In the genomic region with DNA sequence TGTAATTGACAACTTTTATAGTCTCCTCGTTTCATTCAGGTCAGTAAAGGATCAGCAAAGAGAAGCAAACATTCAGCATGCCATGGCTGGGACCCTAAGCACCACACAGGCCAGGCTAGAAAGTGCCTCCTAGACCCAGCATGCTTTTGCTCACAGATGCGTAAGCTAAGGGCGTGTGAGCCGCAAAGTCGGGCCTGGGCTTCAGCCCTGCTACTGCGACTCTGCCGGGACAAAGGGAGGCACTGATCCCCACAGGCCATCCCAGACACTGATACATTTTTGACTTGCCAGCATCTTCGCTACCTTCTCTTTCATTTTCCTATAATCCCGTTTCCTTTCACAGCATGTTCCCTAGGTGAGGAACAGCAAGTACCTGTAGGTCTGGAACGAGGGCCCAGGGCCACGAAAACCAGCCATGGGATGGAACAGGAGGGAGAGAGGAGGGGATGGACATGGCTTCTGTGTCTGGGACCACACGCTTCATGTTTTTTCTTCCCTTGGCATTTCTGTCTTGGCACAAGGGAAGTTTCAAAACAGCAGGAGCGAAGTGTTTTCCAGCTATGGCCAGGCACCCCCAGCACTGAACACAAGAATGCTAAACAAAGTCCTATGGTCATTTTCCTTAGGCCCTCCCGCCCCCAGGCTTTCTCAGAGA, we compare ENCODE assay signal across 22 cellular contexts. TPM values are rescaled to one million over a fixed set of nuclear protein-coding genes. Genes with fewer than 3 reads are reported as not detected.
DNase-seq lines count a peak whose midpoint lies in the region; ATAC-seq and TF ChIP-seq lines count a peak whose summit lies in the region.
"Had no signal": no experiment of that assay in that cellular context is flagged by ENCODE, and none has a peak within 500 bp of the region (broad histone marks: within the 10 kb centered on the region; RNA-seq: fewer than 3 reads in every experiment).

No MANE protein-coding gene starts in this region.

- peak overlapping the region; percentile 84 for H3K9ac ChIP-seq in OCI-LY3 (ENCODE audit: low read length)

- H3K36me3 Mint-ChIP-seq in activated T-cell treated with anti-CD3 and anti-CD28 coated beads, Interleukin-2, amount 50 U/mL, for 72 hours (ENCODE audit: insufficient read depth in 2 of 2): no peaks in the 10 kb centered on the region
- H3K36me3 Mint-ChIP-seq in activated naive CD8-positive, alpha-beta T cell treated with anti-CD3 and anti-CD28 coated beads for 36 hours: no peaks in the 10 kb centered on the region
- H3K36me3 Mint-ChIP-seq in stimulated activated memory B cell treated with anti-CD40 and anti-IgM and Interleukin-4, amounts not matched to agents 10 μg/mL and 1 μg/mL and 100 μg/mL, for 72 hours: no peaks in the 10 kb centered on the region

- H3K36me3 ChIP-seq in OCI-LY3 (replicated peaks; ENCODE audit: low read depth, low read length): no peaks in the 10 kb centered on the region
- H3K36me3 ChIP-seq: ascending aorta had no signal

- H3K9me3 Mint-ChIP-seq in activated T-cell treated with anti-CD3 and anti-CD28 coated beads, Interleukin-2, amount 50 U/mL, for 72 hours: no peaks in the 10 kb centered on the region
- H3K9me3 Mint-ChIP-seq in activated naive CD8-positive, alpha-beta T cell treated with anti-CD3 and anti-CD28 coated beads for 36 hours: peaks cover 5% of the 10 kb centered on the region
- no peaks in the 10 kb centered on the region for H3K9me3 Mint-ChIP-seq in stimulated activated memory B cell treated with anti-CD40 and anti-IgM and Interleukin-4, amounts not matched to agents 10 μg/mL and 1 μg/mL and 100 μg/mL, for 72 hours
- H3K9me3 Mint-ChIP-seq: effector memory CD8-positive, alpha-beta T cell had no signal

- H3K27me3 ChIP-seq in OCI-LY3 (ENCODE audit: low read depth, low read length): no peaks in the 10 kb centered on the region
- H3K27me3 ChIP-seq: ascending aorta, testis had no signal

- H3K4me3 Mint-ChIP-seq in activated T-cell treated with anti-CD3 and anti-CD28 coated beads, Interleukin-2, amount 50 U/mL, for 72 hours: peak overlapping the region; percentile 56 to 78
- peak overlapping the region; percentile 60 for H3K4me3 Mint-ChIP-seq in activated naive CD8-positive, alpha-beta T cell treated with anti-CD3 and anti-CD28 coated beads for 36 hours
- peak overlapping the region; percentile 68 for H3K4me3 Mint-ChIP-seq in stimulated activated memory B cell treated with anti-CD40 and anti-IgM and Interleukin-4, amounts not matched to agents 10 μg/mL and 1 μg/mL and 100 μg/mL, for 72 hours

- peaks cover 36% of the 10 kb centered on the region for H3K4me1 ChIP-seq in OCI-LY3 (ENCODE audit: low read length)
- H3K4me1 ChIP-seq: ascending aorta, testis had no signal

- TF ChIP-seq CTCF in OCI-LY3 (IDR thresholded peaks at IDR 0.05; ENCODE audit: low read depth, low read length): no peak

- H4K20me1 ChIP-seq in OCI-LY3 (ENCODE audit: insufficient read depth, low read length): no peaks in the 10 kb centered on the region

- no peaks in the 10 kb centered on the region for H3K27me3 Mint-ChIP-seq in activated T-cell treated with anti-CD3 and anti-CD28 coated beads, Interleukin-2, amount 50 U/mL, for 72 hours (ENCODE audit: low read depth)
- no peaks in the 10 kb centered on the region for H3K27me3 Mint-ChIP-seq in activated naive CD8-positive, alpha-beta T cell treated with anti-CD3 and anti-CD28 coated beads for 36 hours
- H3K27me3 Mint-ChIP-seq in stimulated activated memory B cell treated with anti-CD40 and anti-IgM and Interleukin-4, amounts not matched to agents 10 μg/mL and 1 μg/mL and 100 μg/mL, for 72 hours: no peaks in the 10 kb centered on the region
- H3K27me3 Mint-ChIP-seq: effector memory CD8-positive, alpha-beta T cell had no signal

- peak overlapping the region; percentile 83 for H3K27ac Mint-ChIP-seq in activated T-cell treated with anti-CD3 and anti-CD28 coated beads, Interleukin-2, amount 50 U/mL, for 72 hours
- peak overlapping the region; percentile 87 for H3K27ac Mint-ChIP-seq in activated naive CD8-positive, alpha-beta T cell treated with anti-CD3 and anti-CD28 coated beads for 36 hours
- H3K27ac Mint-ChIP-seq in stimulated activated memory B cell treated with anti-CD40 and anti-IgM and Interleukin-4, amounts not matched to agents 10 μg/mL and 1 μg/mL and 100 μg/mL, for 72 hours: peak overlapping the region; percentile 80

- H3K79me2 ChIP-seq in OCI-LY3 (ENCODE audit: low read length): no peaks in the 10 kb centered on the region

- no peak overlapping the region for H2AFZ ChIP-seq in OCI-LY3 (ENCODE audit: low read depth, low read length)

- peak overlapping the region; percentile 76 for H3K4me3 ChIP-seq in OCI-LY3 (ENCODE audit: low read length)
- H3K4me3 ChIP-seq: ascending aorta, smooth muscle cell, testis had no signal

- no peak for ATAC-seq in activated T-cell treated with anti-CD3 and anti-CD28 coated beads, Interleukin-2, amount 50 U/mL, for 72 hours (replicated peaks in 1 of 2)
- no peak for ATAC-seq in stimulated activated memory B cell treated with anti-CD40 and anti-IgM and Interleukin-4, amounts not matched to agents 10 μg/mL and 1 μg/mL and 100 μg/mL, for 72 hours
- no peak for ATAC-seq in HG03520 (IDR thresholded peaks at IDR 0.05; ENCODE audit: unreplicated experiment)
- ATAC-seq in HG03135 (IDR thresholded peaks at IDR 0.05; ENCODE audit: unreplicated experiment): no peak
- ATAC-seq: left cardiac atrium, SK-N-SH treated with all-trans-retinoic acid at 6 μM for 48 hours had no signal

- peaks cover 72% of the 10 kb centered on the region for H3K4me1 Mint-ChIP-seq in activated T-cell treated with anti-CD3 and anti-CD28 coated beads, Interleukin-2, amount 50 U/mL, for 72 hours (ENCODE audit: low read depth)
- peaks cover 50% of the 10 kb centered on the region for H3K4me1 Mint-ChIP-seq in activated naive CD8-positive, alpha-beta T cell treated with anti-CD3 and anti-CD28 coated beads for 36 hours
- peaks cover 35% of the 10 kb centered on the region for H3K4me1 Mint-ChIP-seq in stimulated activated memory B cell treated with anti-CD40 and anti-IgM and Interleukin-4, amounts not matched to agents 10 μg/mL and 1 μg/mL and 100 μg/mL, for 72 hours

- peak overlapping the region; percentile 98 for H3K27ac ChIP-seq in OCI-LY3 (ENCODE audit: low read length)
- H3K27ac ChIP-seq: ascending aorta, RWPE1, testis had no signal

- peak overlapping the region; percentile 94 for H3K4me2 ChIP-seq in OCI-LY3 (ENCODE audit: low read length)
- H3K4me2 ChIP-seq: smooth muscle cell had no signal

- DNase-seq in activated T-cell treated with anti-CD3 and anti-CD28 coated beads, Interleukin-2, amount 50 U/mL, for 72 hours: no peak
- no peak for DNase-seq in activated T-cell treated with anti-CD3 and anti-CD28 coated beads for 4 hours
- DNase-seq in activated naive CD8-positive, alpha-beta T cell treated with anti-CD3 and anti-CD28 coated beads for 36 hours: no peak
- DNase-seq in NCI-H1048 (lab: John Stamatoyannopoulos, UW): no peak
- DNase-seq: activated CD4-positive, alpha-beta T cell treated with anti-CD3 and anti-CD28 coated beads, Interleukin-2, amount 50 U/mL, for 1 hour; effector memory CD8-positive, alpha-beta T cell; HCEC 1CT; left cardiac atrium; midbrain; NCI-H2081 treated with DMSO at 0.1 percent for 48 hours; NCI-H510A; stimulated activated CD4-positive, alpha-beta T cell treated with anti-CD3 and anti-CD28 coated beads, Interleukin-4, amount 100 ng/mL, for 4 hours had no signal

- no peaks in the 10 kb centered on the region for H3K9me3 ChIP-seq in OCI-LY3 (ENCODE audit: insufficient read depth, low read length)
- H3K9me3 ChIP-seq: ascending aorta, testis had no signal

RNA-seq across cellular contexts. Expression of a gene that starts 42.6 kb away (rescaled TPM):
- 100 to 1,000 TPM; 554 to 602 TPM for total RNA-seq in activated T-cell treated with anti-CD3 and anti-CD28 coated beads, Interleukin-2, amount 50 U/mL, for 72 hours
- 100 to 1,000 TPM; 432 to 438 TPM for total RNA-seq in activated naive CD8-positive, alpha-beta T cell treated with anti-CD3 and anti-CD28 coated beads for 36 hours
- total RNA-seq: glomerular endothelial cell had no signal
